Comparison of ENCODE assay signal across 27 cellular contexts in genomic region chr1:207424570-207425131, GRCh38. TPM values are rescaled to one million over a fixed set of nuclear protein-coding genes. Genes with fewer than 3 reads are reported as not detected.
A peak's percentile ranks its signal among the peaks of the same experiment; 100 is the strongest.
DNase-seq lines count a peak whose midpoint lies in the region; ATAC-seq, FAIRE-seq and TF ChIP-seq lines count a peak whose summit lies in the region.
"Had no signal": no experiment of that assay in that cellular context is flagged by ENCODE, and none has a peak within 500 bp of the region (broad histone marks: within the 10 kb centered on the region; RNA-seq: fewer than 3 reads in every experiment).

No MANE protein-coding gene starts in this region.

- no peak overlapping the region for H2BK120ac ChIP-seq in H1 (replicated peaks; ENCODE audit: low read depth, low read length)

- peaks cover 12% of the 10 kb centered on the region for H3K27me3 Mint-ChIP-seq in activated naive CD8-positive, alpha-beta T cell treated with anti-CD3 and anti-CD28 coated beads, Interleukin-2, amount 50 U/mL, for 24 hours
- peaks cover 3% of the 10 kb centered on the region for H3K27me3 Mint-ChIP-seq in activated naive CD8-positive, alpha-beta T cell treated with anti-CD3 and anti-CD28 coated beads for 36 hours
- H3K27me3 Mint-ChIP-seq in stimulated activated naive CD8-positive, alpha-beta T cell treated with anti-CD3 and anti-CD28 coated beads, Interleukin-15, amount 100 ng/mL, for 72 hours, result peaks cover 5% of the 10 kb centered on the region

- H4K20me1 ChIP-seq in H1 (replicated peaks in 1 of 2; ENCODE audit: control insufficient read depth in 1 of 2, insufficient read depth in 2 of 2, low read length in 2 of 2), result no peaks in the 10 kb centered on the region
- H4K20me1 ChIP-seq: BLaER1 had no signal

- H3K9ac ChIP-seq in H1 (replicated peaks in 1 of 4; ENCODE audit: extremely low read depth in 1 of 4, low read depth in 3 of 4, low read length in 3 of 4), result no peak overlapping the region
- H3K9ac ChIP-seq: BLaER1, neural progenitor cell had no signal

- CTCF ChIA-PET in H1 (lab: Charles Lee; ENCODE audit: partially characterized antibody), result interaction anchor here (0.6 to 1.8 kb wide), 8 partner anchors 9 to 483 kb away, joined by 3 to 5 read pairs (median 3); no protein-coding TSS in a partner anchor

- H2AFZ ChIP-seq in H1 (ENCODE audit: low read length), result peak overlapping the region; percentile 44
- H2AFZ ChIP-seq: neural progenitor cell had no signal

- no peak overlapping the region for H3K18ac ChIP-seq in H1 (ENCODE audit: extremely low read depth, low read length)

- no peak overlapping the region for H4K5ac ChIP-seq in H1 (ENCODE audit: insufficient read length, low read depth, low read length)

- no peak overlapping the region for H3K4me3 ChIP-seq in H1 (ENCODE audit: extremely low read depth in 1 of 4, insufficient read depth in 2 of 4, low read depth in 3 of 4, low read length in 4 of 4)
- H3K4me3 ChIP-seq: BLaER1, gastroesophageal sphincter, neural progenitor cell, psoas muscle, smooth muscle cell had no signal

- H2BK15ac ChIP-seq in H1 (ENCODE audit: low read length), result no peak overlapping the region

- H3K56ac ChIP-seq in H1 (replicated peaks; ENCODE audit: insufficient read length, low read depth, low read length), result no peak overlapping the region

- H3K9me3 Mint-ChIP-seq in activated naive CD8-positive, alpha-beta T cell treated with anti-CD3 and anti-CD28 coated beads, Interleukin-2, amount 50 U/mL, for 24 hours, result peaks cover 7% of the 10 kb centered on the region
- H3K9me3 Mint-ChIP-seq in activated naive CD8-positive, alpha-beta T cell treated with anti-CD3 and anti-CD28 coated beads for 36 hours, result peaks cover 6% of the 10 kb centered on the region
- peaks cover 8 to 9% of the 10 kb centered on the region in 2 donors for H3K9me3 Mint-ChIP-seq in stimulated activated naive CD8-positive, alpha-beta T cell treated with anti-CD3 and anti-CD28 coated beads, Interleukin-15, amount 100 ng/mL, for 72 hours
- H3K9me3 Mint-ChIP-seq in stimulated activated effector memory CD8-positive, alpha-beta T cell treated with anti-CD3 and anti-CD28 coated beads, Interleukin-12 subunit alpha, Interleukin-12 subunit beta, amount 100 ng/mL, for 72 hours, result peaks cover 4% of the 10 kb centered on the region

- DNase-seq in activated naive CD8-positive, alpha-beta T cell treated with anti-CD3 and anti-CD28 coated beads, Interleukin-2, amount 50 U/mL, for 24 hours, result no peak
- no peak for DNase-seq in activated naive CD8-positive, alpha-beta T cell treated with anti-CD3 and anti-CD28 coated beads for 36 hours
- DNase-seq in H1 (ENCODE audit: low read depth in 1 of 2, low spot score in 2 of 2), result no peak
- DNase-seq in stimulated activated naive CD8-positive, alpha-beta T cell treated with anti-CD3 and anti-CD28 coated beads, Interleukin-15, amount 100 ng/mL, for 72 hours, result no peak
- DNase-seq in amygdala (lab: John Stamatoyannopoulos, UW), result no peak
- no peak for DNase-seq in stimulated activated effector memory CD8-positive, alpha-beta T cell treated with anti-CD3 and anti-CD28 coated beads, Interleukin-12 subunit alpha, Interleukin-12 subunit beta, amount 100 ng/mL, for 72 hours (ENCODE audit: low spot score in 2 of 2)
- DNase-seq in NCI-H774 (lab: John Stamatoyannopoulos, UW), result no peak
- DNase-seq: activated CD4-positive, alpha-beta T cell treated with anti-CD3 and anti-CD28 coated beads for 4 hours; activated gamma-delta T cell; anterior cingulate cortex; central memory CD4-positive, alpha-beta T cell; GOT3; midbrain; MV-4-11; NCI-H187 treated with DMSO at 0.1 percent for 48 hours; NCI-H446 treated with DMSO at 0.1 percent for 48 hours; psoas muscle; stimulated activated CD4-positive, alpha-beta T cell treated with anti-CD3 and anti-CD28 coated beads, Interleukin-4, amount 100 ng/mL, for 24 hours had no signal

- no peak overlapping the region for H4K8ac ChIP-seq in H1 (ENCODE audit: extremely low read depth, insufficient read depth, low read length)

- FAIRE-seq in H1 (lab: Jason Lieb, UNC), result no peak
- FAIRE-seq: A204.1, G401.6 had no signal

- peak; percentile 28 for ATAC-seq in activated naive CD8-positive, alpha-beta T cell treated with anti-CD3 and anti-CD28 coated beads, Interleukin-2, amount 50 U/mL, for 24 hours
- peak; percentile 53 for ATAC-seq in HG02759 (IDR thresholded peaks at IDR 0.05; ENCODE audit: unreplicated experiment)
- no peak for ATAC-seq in stimulated activated naive CD8-positive, alpha-beta T cell treated with anti-CD3 and anti-CD28 coated beads, Interleukin-15, amount 100 ng/mL, for 72 hours
- no peak for ATAC-seq in stimulated activated effector memory CD8-positive, alpha-beta T cell treated with anti-CD3 and anti-CD28 coated beads, Interleukin-12 subunit alpha, Interleukin-12 subunit beta, amount 100 ng/mL, for 72 hours
- ATAC-seq: esophagus mucosa, gastroesophageal sphincter, psoas muscle had no signal

- H3K79me1 ChIP-seq in H1 (ENCODE audit: low read depth, low read length), result no peaks in the 10 kb centered on the region

- H2BK12ac ChIP-seq in H1 (ENCODE audit: low read depth, low read length), result no peak overlapping the region

- no peak for TF ChIP-seq EP300 in H1 (IDR thresholded peaks at IDR 0.05; ENCODE audit: borderline replicate concordance in 1 of 2, low read depth in 2 of 2, low read length in 2 of 2)

- H2AK5ac ChIP-seq in H1 (ENCODE audit: low read depth, low read length), result no peak overlapping the region

- no peak overlapping the region for H4K91ac ChIP-seq in H1 (replicated peaks; ENCODE audit: insufficient read length, low read length)

- no peaks in the 10 kb centered on the region for H3K27me3 ChIP-seq in H1 (replicated peaks in 1 of 4; ENCODE audit: control insufficient read depth in 3 of 4, extremely low read depth in 1 of 4, insufficient read depth in 3 of 4, low read length in 3 of 4)
- H3K27me3 ChIP-seq: BLaER1 had no signal

- H3K27ac ChIP-seq in H1 (ENCODE audit: low read depth, low read length), result no peak overlapping the region
- H3K27ac ChIP-seq: BLaER1, gastroesophageal sphincter, neural progenitor cell, psoas muscle had no signal

- no peak overlapping the region for H2BK20ac ChIP-seq in H1 (ENCODE audit: low read length)

- no peak for TF ChIP-seq POLR2A in H1 (IDR thresholded peaks at IDR 0.05; ENCODE audit: control extremely low read depth in 1 of 2, low read depth in 2 of 2, low read length in 2 of 2)

- no peak overlapping the region for H2BK5ac ChIP-seq in H1 (ENCODE audit: low read depth, low read length)

- peaks cover 3% of the 10 kb centered on the region for H3K36me3 Mint-ChIP-seq in activated naive CD8-positive, alpha-beta T cell treated with anti-CD3 and anti-CD28 coated beads, Interleukin-2, amount 50 U/mL, for 24 hours (ENCODE audit: low read depth)
- H3K36me3 Mint-ChIP-seq in activated naive CD8-positive, alpha-beta T cell treated with anti-CD3 and anti-CD28 coated beads for 36 hours, result no peaks in the 10 kb centered on the region
- no peaks in the 10 kb centered on the region for H3K36me3 Mint-ChIP-seq in stimulated activated effector memory CD8-positive, alpha-beta T cell treated with anti-CD3 and anti-CD28 coated beads, Interleukin-12 subunit alpha, Interleukin-12 subunit beta, amount 100 ng/mL, for 72 hours
- H3K36me3 Mint-ChIP-seq: neural progenitor cell had no signal

- peaks cover 18% of the 10 kb centered on the region for H3K4me1 Mint-ChIP-seq in activated naive CD8-positive, alpha-beta T cell treated with anti-CD3 and anti-CD28 coated beads, Interleukin-2, amount 50 U/mL, for 24 hours
- no peaks in the 10 kb centered on the region for H3K4me1 Mint-ChIP-seq in activated naive CD8-positive, alpha-beta T cell treated with anti-CD3 and anti-CD28 coated beads for 36 hours
- no peaks in the 10 kb centered on the region for H3K4me1 Mint-ChIP-seq in stimulated activated naive CD8-positive, alpha-beta T cell treated with anti-CD3 and anti-CD28 coated beads, Interleukin-15, amount 100 ng/mL, for 72 hours
- no peaks in the 10 kb centered on the region for H3K4me1 Mint-ChIP-seq in stimulated activated effector memory CD8-positive, alpha-beta T cell treated with anti-CD3 and anti-CD28 coated beads, Interleukin-12 subunit alpha, Interleukin-12 subunit beta, amount 100 ng/mL, for 72 hours
- H3K4me1 Mint-ChIP-seq: neural progenitor cell had no signal

- no peaks in the 10 kb centered on the region for H3K23me2 ChIP-seq in H1 (ENCODE audit: low read depth, low read length)

- H3K27ac Mint-ChIP-seq in activated naive CD8-positive, alpha-beta T cell treated with anti-CD3 and anti-CD28 coated beads, Interleukin-2, amount 50 U/mL, for 24 hours, result no peak overlapping the region
- no peak overlapping the region for H3K27ac Mint-ChIP-seq in activated naive CD8-positive, alpha-beta T cell treated with anti-CD3 and anti-CD28 coated beads for 36 hours
- H3K27ac Mint-ChIP-seq in stimulated activated naive CD8-positive, alpha-beta T cell treated with anti-CD3 and anti-CD28 coated beads, Interleukin-15, amount 100 ng/mL, for 72 hours, result no peak overlapping the region
- H3K27ac Mint-ChIP-seq in stimulated activated effector memory CD8-positive, alpha-beta T cell treated with anti-CD3 and anti-CD28 coated beads, Interleukin-12 subunit alpha, Interleukin-12 subunit beta, amount 100 ng/mL, for 72 hours, result no peak overlapping the region
- H3K27ac Mint-ChIP-seq: neural progenitor cell had no signal

- POLR2A ChIA-PET in H1 (lab: Charles Lee; ENCODE audit: partially characterized antibody), result interaction anchor here (1.5 kb wide), 1 partner anchor 20 kb away, joined by 3 read pairs; no protein-coding TSS in a partner anchor

- no peak overlapping the region; a peak in 1 of 4 replicates for H3K4me2 ChIP-seq in H1 (ENCODE audit: insufficient read depth in 1 of 2, low read depth in 2 of 2, low read length in 2 of 2)
- H3K4me2 ChIP-seq: BLaER1, smooth muscle cell had no signal

- no peak overlapping the region for H3K14ac ChIP-seq in H1 (ENCODE audit: insufficient read length)

- no peak overlapping the region for H3K23ac ChIP-seq in H1 (ENCODE audit: insufficient read length)

- 86% methylated on average over 17 of the region's 17 CpGs; no CpG with 5 or more reads in 1 of the 2 experiments for WGBS in H1 (ENCODE audit: extremely low coverage in 1 of 2, insufficient coverage in 1 of 2, insufficient read length in 1 of 2, insufficient replicate concordance in 2 of 2, low coverage in 1 of 2, low lambda C conversion rate in 2 of 2, missing lambda C conversion rate in 1 of 2), 2 experiments

- no peak overlapping the region for H3K4me3 Mint-ChIP-seq in activated naive CD8-positive, alpha-beta T cell treated with anti-CD3 and anti-CD28 coated beads, Interleukin-2, amount 50 U/mL, for 24 hours
- H3K4me3 Mint-ChIP-seq in activated naive CD8-positive, alpha-beta T cell treated with anti-CD3 and anti-CD28 coated beads for 36 hours, result no peak overlapping the region
- H3K4me3 Mint-ChIP-seq in stimulated activated naive CD8-positive, alpha-beta T cell treated with anti-CD3 and anti-CD28 coated beads, Interleukin-15, amount 100 ng/mL, for 72 hours, result no peak overlapping the region
- no peak overlapping the region for H3K4me3 Mint-ChIP-seq in stimulated activated effector memory CD8-positive, alpha-beta T cell treated with anti-CD3 and anti-CD28 coated beads, Interleukin-12 subunit alpha, Interleukin-12 subunit beta, amount 100 ng/mL, for 72 hours
- H3K4me3 Mint-ChIP-seq: neural progenitor cell had no signal

- peaks cover 0 to 3% (median 0%) of the 10 kb centered on the region in 4 experiments; a peak in 1 of 7 replicates for H3K4me1 ChIP-seq in H1 (replicated peaks in 1 of 4; ENCODE audit: control insufficient read depth in 3 of 4, insufficient read depth in 4 of 4, low read length in 3 of 4)
- H3K4me1 ChIP-seq: gastroesophageal sphincter, neural progenitor cell, psoas muscle had no signal

- H3K9me3 ChIP-seq in H1 (ENCODE audit: insufficient read depth in 2 of 2, low read depth in 1 of 2, low read length in 1 of 2), result no peaks in the 10 kb centered on the region; a peak in 1 of 4 replicates
- H3K9me3 ChIP-seq: psoas muscle had no signal

- TF ChIP-seq CTCF in H1 (IDR thresholded peaks at IDR 0.05; ENCODE audit: control extremely low read depth in 1 of 3, insufficient read depth in 1 of 3, low read depth in 1 of 3, low read length in 3 of 3), result no peak

- no peak overlapping the region for H3K4ac ChIP-seq in H1 (replicated peaks; ENCODE audit: insufficient read length, low read depth, low read length)

- no peaks in the 10 kb centered on the region for H3K36me3 ChIP-seq in H1 (ENCODE audit: control insufficient read depth in 2 of 4, insufficient read depth in 4 of 4, low read length in 3 of 4)
- H3K36me3 ChIP-seq: BLaER1, gastroesophageal sphincter, neural progenitor cell had no signal

- no peaks in the 10 kb centered on the region for H3K79me2 ChIP-seq in H1 (ENCODE audit: control insufficient read depth in 1 of 2, insufficient read depth in 2 of 2, low read length in 2 of 2)

- TF ChIP-seq RAD21 in H1 (IDR thresholded peaks at IDR 0.05 in 1 of 2, conservative IDR thresholded peaks at IDR 0.05 in 1 of 2; ENCODE audit: low read depth in 2 of 2, low read length in 2 of 2), result no peak

RNA-seq across cellular contexts. Expression of gene CR2, which starts 29.5 kb away (rescaled TPM):
- total RNA-seq in activated naive CD8-positive, alpha-beta T cell treated with anti-CD3 and anti-CD28 coated beads for 36 hours, result 1 to 10 TPM; 1.6 to 2.8 TPM
- 3.0 and 4.1 TPM in 2 replicates for total RNA-seq in H1 (2021; fragmentation: NEBNext Ultra II Directional; extraction: Animal tissue kit (Norgen Biotek cat#: 25700))
- 1.6 and 1.7 TPM in 2 replicates for polyA plus RNA-seq in H1 (2011; rRNA removed)
- 2.2 TPM for polyA plus RNA-seq in H1 (2011; cell fraction: cytosol; rRNA removed)
- polyA plus RNA-seq in H1 (2011; cell fraction: nucleus; rRNA removed), result 3.7 TPM
- 2.0 to 4.0 TPM (median 2.9 TPM) in 4 replicates for polyA plus RNA-seq in H1 (2012, experiment 1 of 2)
- polyA plus RNA-seq in H1 (2012, experiment 2 of 2), result 0.16 TPM
- polyA plus RNA-seq in H1 (2013, experiment 1 of 2), result 25.7 TPM
- 4.3 TPM for polyA plus RNA-seq in H1 (2013, experiment 2 of 2)
- polyA minus RNA-seq in H1 (2011; rRNA and poly(A)+ RNA removed), result 2.9 and 4.3 TPM in 2 replicates
- 1.5 TPM for polyA minus RNA-seq in H1 (2011; cell fraction: cytosol; rRNA and poly(A)+ RNA removed)
- 2.9 TPM for polyA minus RNA-seq in H1 (2011; cell fraction: nucleus; rRNA and poly(A)+ RNA removed)
- total RNA-seq: smooth muscle cell, subcutaneous adipose tissue had no signal
- polyA plus RNA-seq: smooth muscle cell had no signal

Comparison
In these comparisons a context has a peak if more than half of its experiments do, and no peak if none do; other contexts are left out.
1. ATAC-seq: peak in activated naive CD8-positive, alpha-beta T cell treated with anti-CD3 and anti-CD28 coated beads, Interleukin-2, amount 50 U/mL, for 24 hours (single experiment) and HG02759 (single experiment); none in stimulated activated naive CD8-positive, alpha-beta T cell treated with anti-CD3 and anti-CD28 coated beads, Interleukin-15, amount 100 ng/mL, for 72 hours (single experiment) and stimulated activated effector memory CD8-positive, alpha-beta T cell treated with anti-CD3 and anti-CD28 coated beads, Interleukin-12 subunit alpha, Interleukin-12 subunit beta, amount 100 ng/mL, for 72 hours (single experiment).